In the genomic region with DNA sequence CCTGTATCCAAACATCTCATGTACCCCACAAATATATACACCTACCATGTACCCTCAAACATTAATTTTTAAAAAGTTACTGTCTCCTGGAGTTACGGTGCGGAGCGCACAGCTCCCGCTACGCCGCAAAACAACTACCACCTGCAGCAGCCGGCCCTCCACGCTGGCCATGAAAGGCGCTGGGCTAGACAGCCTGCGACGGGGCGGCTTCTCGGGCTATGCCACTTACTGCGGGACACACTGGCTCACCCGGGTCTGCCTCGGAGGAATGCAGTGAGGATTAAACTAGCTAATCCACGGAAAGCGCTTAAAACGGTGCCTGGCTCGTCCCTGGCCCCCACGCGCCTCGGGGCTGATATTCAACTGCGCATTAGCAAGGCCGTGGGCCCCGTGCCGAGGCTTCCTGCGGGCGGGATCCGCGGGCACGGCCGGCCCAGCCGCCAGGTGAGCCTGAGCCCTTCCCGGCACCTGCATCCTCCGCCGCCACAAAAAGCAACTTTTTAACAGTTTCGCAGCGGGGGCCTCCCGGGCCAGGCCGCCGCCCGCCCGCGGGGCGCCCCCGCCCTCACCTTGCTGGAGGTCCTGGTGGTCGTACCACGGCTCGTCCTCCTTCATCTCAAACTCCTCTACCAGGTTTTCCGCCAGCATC, we compare ENCODE assay signal across 1 cellular context.
TF ChIP-seq lines count a peak whose summit lies in the region.

No MANE protein-coding gene starts in this region.

TF ChIP-seq in HepG2, 621 proteins besides CTCF, POLR2A, EP300 and RAD21 (continued from another document):
- TF ChIP-seq, protein P1, sequence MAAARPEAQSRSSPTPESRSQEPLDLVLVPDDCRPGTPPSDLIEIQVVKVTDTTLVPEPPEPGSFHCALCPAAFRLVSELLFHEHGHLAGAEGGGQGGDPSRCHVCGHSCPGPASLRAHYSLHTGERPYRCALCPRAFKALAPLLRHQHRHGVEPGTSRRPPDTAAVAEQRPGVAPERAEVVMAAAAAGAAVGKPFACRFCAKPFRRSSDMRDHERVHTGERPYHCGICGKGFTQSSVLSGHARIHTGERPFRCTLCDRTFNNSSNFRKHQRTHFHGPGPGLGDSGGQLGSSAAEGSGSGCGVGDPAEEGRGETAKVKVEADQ (CRISPR knock-in tag; IDR thresholded peaks at IDR 0.05; ENCODE audit: borderline replicate concordance), result no peak; the same call in 1 of the 2 replicates
- TF ChIP-seq AHDC1 (CRISPR knock-in tag; IDR thresholded peaks at IDR 0.05; ENCODE audit: borderline replicate concordance) (0 out of 2 replicates have a peak, but pooled peaks have one; percentile 21), ZNF549 (CRISPR knock-in tag; IDR thresholded peaks at IDR 0.05) (0 out of 2 replicates have a peak, but pooled peaks have one; percentile 49), ZNF713 (CRISPR knock-in tag; IDR thresholded peaks at IDR 0.05) (no peak; the same call in 1 of the 2 replicates), KDM4B (CRISPR knock-in tag; IDR thresholded peaks at IDR 0.05) (0 out of 2 replicates have a peak, but pooled peaks have one; percentile 21), ELF4 (CRISPR knock-in tag; IDR thresholded peaks at IDR 0.05; ENCODE audit: borderline replicate concordance) (peak; percentile 22; the same call in 1 of the 2 replicates), ZSCAN20 (CRISPR knock-in tag; IDR thresholded peaks at IDR 0.05; ENCODE audit: borderline replicate concordance) (peak; percentile 94), ZNF224 (CRISPR knock-in tag; IDR thresholded peaks at IDR 0.05) (0 out of 2 replicates have a peak, but pooled peaks have one; percentile 29), ZNF230 (CRISPR knock-in tag; IDR thresholded peaks at IDR 0.05) (0 out of 2 replicates have a peak, but pooled peaks have one; percentile 47), ZBTB1 (CRISPR knock-in tag; IDR thresholded peaks at IDR 0.05; ENCODE audit: borderline replicate concordance) (no peak)
- TF ChIP-seq, protein P2, sequence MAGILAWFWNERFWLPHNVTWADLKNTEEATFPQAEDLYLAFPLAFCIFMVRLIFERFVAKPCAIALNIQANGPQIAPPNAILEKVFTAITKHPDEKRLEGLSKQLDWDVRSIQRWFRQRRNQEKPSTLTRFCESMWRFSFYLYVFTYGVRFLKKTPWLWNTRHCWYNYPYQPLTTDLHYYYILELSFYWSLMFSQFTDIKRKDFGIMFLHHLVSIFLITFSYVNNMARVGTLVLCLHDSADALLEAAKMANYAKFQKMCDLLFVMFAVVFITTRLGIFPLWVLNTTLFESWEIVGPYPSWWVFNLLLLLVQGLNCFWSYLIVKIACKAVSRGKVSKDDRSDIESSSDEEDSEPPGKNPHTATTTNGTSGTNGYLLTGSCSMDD (CRISPR knock-in tag; IDR thresholded peaks at IDR 0.05), result peak; percentile 29; the same call in 1 of the 2 replicates
